Comparison of ENCODE assay signal across 10 cellular contexts in the genomic region with DNA sequence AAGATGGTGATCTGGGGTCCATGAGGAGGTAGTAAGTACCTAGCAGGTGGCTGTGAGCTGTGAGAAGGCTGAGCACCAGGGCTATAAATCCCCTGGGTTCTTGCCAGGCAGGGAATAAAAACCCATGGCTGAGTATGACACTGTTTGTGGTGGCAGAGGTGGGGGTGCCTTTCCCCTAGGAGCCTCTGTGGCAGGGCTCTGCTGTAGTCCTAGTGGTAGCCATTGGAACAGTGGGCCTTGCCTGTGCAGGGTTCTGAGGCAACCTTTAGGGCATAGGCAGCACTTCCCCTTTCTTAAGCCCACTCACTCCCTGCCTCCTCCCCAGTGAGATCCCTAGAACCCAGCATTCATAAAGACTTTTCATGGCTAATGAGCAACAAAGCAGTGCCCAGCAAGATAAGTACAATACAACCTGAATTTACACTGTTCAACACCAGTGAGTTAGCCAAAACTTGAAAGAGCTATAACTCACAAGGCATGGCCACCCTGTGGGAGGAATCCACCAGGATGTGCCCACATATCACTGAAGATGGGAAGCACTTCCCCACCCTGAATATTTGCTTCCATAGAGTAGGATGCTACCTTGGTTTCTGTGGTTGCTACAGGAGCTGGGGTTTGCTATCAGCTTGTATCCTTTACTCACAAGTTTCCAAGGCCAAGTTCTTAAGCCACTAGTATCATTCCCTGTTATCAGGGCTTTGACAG.
DNase-seq lines count a peak whose midpoint lies in the region; ATAC-seq and TF ChIP-seq lines count a peak whose summit lies in the region.
"Had no signal": no experiment of that assay in that cellular context is flagged by ENCODE, and none has a peak within 500 bp of the region (broad histone marks: within the 10 kb centered on the region; RNA-seq: fewer than 3 reads in every experiment).

No MANE protein-coding gene starts in this region.

- no peaks in the 10 kb centered on the region for H3K79me1 ChIP-seq in IMR-90 (ENCODE audit: low read depth in 1 of 2, low read length in 2 of 2)

- H2BK5ac ChIP-seq in IMR-90 (ENCODE audit: low read depth, low read length, poor library complexity, severe bottlenecking) = no peak overlapping the region

- H3K4me3 ChIP-seq in IMR-90 (ENCODE audit: insufficient read depth, low read depth, low read length) (no peak overlapping the region), HAP-1 (no peak overlapping the region)

- peak overlapping the region; percentile 4 for H3K4ac ChIP-seq in IMR-90 (ENCODE audit: low read depth, low read length)

- H3K18ac ChIP-seq in IMR-90 (ENCODE audit: low read depth, low read length) = peak overlapping the region; percentile 29; the same call in 1 of the 2 replicates

- no peak for TF ChIP-seq POLR2A in IMR-90 (IDR thresholded peaks at IDR 0.05; ENCODE audit: low read depth, low read length)

- H3K4me2 ChIP-seq in IMR-90 (ENCODE audit: low read depth, low read length) = no peak overlapping the region

- no peak overlapping the region for H3K56ac ChIP-seq in IMR-90 (ENCODE audit: extremely low read depth, insufficient read depth, low read length)

- no peak overlapping the region for H3K9ac ChIP-seq in IMR-90 (ENCODE audit: low read depth, low read length)

- no peaks in the 10 kb centered on the region for H4K20me1 ChIP-seq in IMR-90 (ENCODE audit: insufficient read depth, low read length)

- H4K5ac ChIP-seq in IMR-90 (ENCODE audit: low read depth, low read length) = peak overlapping the region; percentile 49; the same call in 1 of the 2 replicates

- CTCF ChIA-PET in GM10248 (lab: Yijun Ruan, JAX) (interaction anchor here (1.2 to 1.9 kb wide), 3 partner anchors 10 to 126 kb away, joined by 3 to 7 read pairs (median 4); no protein-coding TSS in a partner anchor), IMR-90 (lab: Yijun Ruan, JAX) (interaction anchor here (0.9 to 1.4 kb wide), 2 partner anchors 10 to 15 kb away, joined by 3 read pairs; no protein-coding TSS in a partner anchor)

- H3K27ac ChIP-seq in IMR-90 (ENCODE audit: insufficient read depth, low read length) (no peak overlapping the region), epithelial cell of prostate (peak overlapping the region; percentile 47)

- H3K4me1 ChIP-seq in IMR-90 (ENCODE audit: control insufficient read depth, insufficient read depth, low read length) (peaks cover 13% of the 10 kb centered on the region; the same call in 1 of the 2 replicates), HAP-1 (peaks cover 21% of the 10 kb centered on the region)

- intact Hi-C loops in IMR-90 (cut with micrococcal nuclease) = no loop called here

- H4K8ac ChIP-seq in IMR-90 (ENCODE audit: low read depth in 2 of 2, low read length in 2 of 2) = peak overlapping the region in 1 of 2 experiments; percentile 40; a peak in 2 of 4 replicates

- 0 out of 2 replicates have a peak, but pooled peaks cover under 1% of the 10 kb centered on the region for H3K9me1 ChIP-seq in IMR-90 (ENCODE audit: insufficient read depth, low read length)

- H3K23ac ChIP-seq in IMR-90 (ENCODE audit: low read depth, low read length) = 0 out of 2 replicates have a peak overlapping the region, but pooled peaks have one; percentile 48

- no TSS peak for BruUV-seq in IMR-90 (replicated peaks; lab: Mats Ljungman, UMichigan)

- H2BK15ac ChIP-seq in IMR-90 (ENCODE audit: low read depth, low read length) = peak overlapping the region; percentile 55; the same call in 1 of the 3 replicates

- TF ChIP-seq CTCF in GM10248 (IDR thresholded peaks at IDR 0.05; ENCODE audit: control extremely low read depth, extremely low read depth, low read depth, missing control alignments) = no peak
- no peak for TF ChIP-seq CTCF in IMR-90 (conservative IDR thresholded peaks at IDR 0.05; ENCODE audit: low read depth, low read length)

- H3K14ac ChIP-seq in IMR-90 (replicated peaks; ENCODE audit: low read depth, low read length) = peak overlapping the region; percentile 53

- H3K36me3 ChIP-seq in IMR-90 (ENCODE audit: control insufficient read depth, insufficient read depth, low read length) = no peaks in the 10 kb centered on the region
- no peaks in the 10 kb centered on the region for H3K36me3 ChIP-seq in HAP-1 (replicated peaks)

- peak overlapping the region; percentile 61 for H2BK20ac ChIP-seq in IMR-90 (ENCODE audit: low read depth, low read length)

- POLR2A ChIA-PET in GM10248 (lab: Yijun Ruan, JAX) (no interaction called here), IMR-90 (lab: Charles Lee; ENCODE audit: unreplicated experiment) (interaction anchor here (0.6 kb wide), 1 partner anchor 588 kb away, joined by 3 read pairs; no protein-coding TSS in a partner anchor)

- in situ Hi-C loops in IMR-90 (cut with MboI; ENCODE audit: low sequenced_read_pairs) = no loop called here
- in situ Hi-C loops in HAP-1 (cut with MboI; ENCODE audit: low sequenced_read_pairs) = no loop called here

- 0 out of 2 replicates have a peak overlapping the region, but pooled peaks have one; percentile 37 for H4K91ac ChIP-seq in IMR-90 (ENCODE audit: insufficient read depth, low read depth, low read length)

- no peak overlapping the region for H2AK9ac ChIP-seq in IMR-90 (replicated peaks; ENCODE audit: low read depth, low read length, poor library complexity)

- dilution Hi-C loops in IMR-90 (cut with HindIII; ENCODE audit: low sequenced_read_pairs, unreplicated experiment) = no loop called here

- H3K27me3 ChIP-seq in IMR-90 (ENCODE audit: control insufficient read depth, insufficient read depth, low read length) (no peaks in the 10 kb centered on the region), HAP-1 (ENCODE audit: low read depth) (no peaks in the 10 kb centered on the region)

- no peak for TF ChIP-seq RAD21 in IMR-90 (IDR thresholded peaks at IDR 0.05; ENCODE audit: low read length)

- peak overlapping the region; percentile 62 for H2AK5ac ChIP-seq in IMR-90 (ENCODE audit: low read depth, low read length)

- peak overlapping the region; percentile 27 for H2AFZ ChIP-seq in IMR-90 (replicated peaks; ENCODE audit: low read length, poor library complexity)

- ATAC-seq in GM21515 (IDR thresholded peaks at IDR 0.05; ENCODE audit: unreplicated experiment) = peak; percentile 42
- ATAC-seq in IMR-90 (ENCODE audit: low read depth) = no peak

- peak overlapping the region; percentile 75; the same call in 1 of the 2 replicates for H2BK120ac ChIP-seq in IMR-90 (ENCODE audit: low read depth, low read length)

- H3K9me3 ChIP-seq in IMR-90 (ENCODE audit: control insufficient read depth, insufficient read depth, low read length) = no peaks in the 10 kb centered on the region
- H3K9me3 ChIP-seq in HAP-1 = no peaks in the 10 kb centered on the region

- DNase-seq in GM10248 (ENCODE audit: extremely low spot score) (peak; percentile 11), IMR-90 (no peak), epithelial cell of prostate (ENCODE audit: low read depth, low spot score) (no peak), HAP-1 (ENCODE audit: low spot score in 2 of 2) (no peak), NAMALWA (ENCODE audit: low spot score) (no peak), KG1 (lab: John Stamatoyannopoulos, UW) (no peak)
- DNase-seq in activated CD4-positive, alpha-beta T cell treated with anti-CD3 and anti-CD28 coated beads, Interleukin-2, amount 50 U/mL, for 1 hour = no peak
- DNase-seq: left cardiac atrium, NCI-H526 had no signal

TF ChIP-seq in IMR-90, 13 proteins besides CTCF, POLR2A, EP300 and RAD21:
- no peak for TF ChIP-seq MXI1 (IDR thresholded peaks at IDR 0.05; ENCODE audit: borderline replicate concordance, low read depth, low read length)
- no peak for TF ChIP-seq NFE2L2 (IDR thresholded peaks at IDR 0.05; ENCODE audit: low read depth, low read length)
- no peak for TF ChIP-seq CEBPB (IDR thresholded peaks at IDR 0.05; ENCODE audit: low read depth, low read length)
- TF ChIP-seq RCOR1 (IDR thresholded peaks at IDR 0.05; ENCODE audit: insufficient replicate concordance, low read length) = no peak
- TF ChIP-seq, protein P1, sequence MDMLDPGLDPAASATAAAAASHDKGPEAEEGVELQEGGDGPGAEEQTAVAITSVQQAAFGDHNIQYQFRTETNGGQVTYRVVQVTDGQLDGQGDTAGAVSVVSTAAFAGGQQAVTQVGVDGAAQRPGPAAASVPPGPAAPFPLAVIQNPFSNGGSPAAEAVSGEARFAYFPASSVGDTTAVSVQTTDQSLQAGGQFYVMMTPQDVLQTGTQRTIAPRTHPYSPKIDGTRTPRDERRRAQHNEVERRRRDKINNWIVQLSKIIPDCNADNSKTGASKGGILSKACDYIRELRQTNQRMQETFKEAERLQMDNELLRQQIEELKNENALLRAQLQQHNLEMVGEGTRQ (IDR thresholded peaks at IDR 0.05; ENCODE audit: low read depth, low read length) = no peak
- no peak for TF ChIP-seq RFX5 (IDR thresholded peaks at IDR 0.05; ENCODE audit: low read depth, low read length)
- TF ChIP-seq, protein P2, sequence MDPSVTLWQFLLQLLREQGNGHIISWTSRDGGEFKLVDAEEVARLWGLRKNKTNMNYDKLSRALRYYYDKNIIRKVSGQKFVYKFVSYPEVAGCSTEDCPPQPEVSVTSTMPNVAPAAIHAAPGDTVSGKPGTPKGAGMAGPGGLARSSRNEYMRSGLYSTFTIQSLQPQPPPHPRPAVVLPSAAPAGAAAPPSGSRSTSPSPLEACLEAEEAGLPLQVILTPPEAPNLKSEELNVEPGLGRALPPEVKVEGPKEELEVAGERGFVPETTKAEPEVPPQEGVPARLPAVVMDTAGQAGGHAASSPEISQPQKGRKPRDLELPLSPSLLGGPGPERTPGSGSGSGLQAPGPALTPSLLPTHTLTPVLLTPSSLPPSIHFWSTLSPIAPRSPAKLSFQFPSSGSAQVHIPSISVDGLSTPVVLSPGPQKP (IDR thresholded peaks at IDR 0.05; ENCODE audit: borderline replicate concordance, low read depth, low read length) = no peak
- no peak for TF ChIP-seq MAFK (IDR thresholded peaks at IDR 0.05; ENCODE audit: low read depth, low read length)
- no peak for TF ChIP-seq SMC3 (IDR thresholded peaks at IDR 0.05; ENCODE audit: low read depth, low read length)
- TF ChIP-seq MAZ (IDR thresholded peaks at IDR 0.05; ENCODE audit: borderline replicate concordance, low read depth, low read length) = no peak
- TF ChIP-seq FOS (IDR thresholded peaks at IDR 0.05; ENCODE audit: low read depth, low read length) = no peak
- TF ChIP-seq CHD1 (IDR thresholded peaks at IDR 0.05; ENCODE audit: low read depth, low read length) = no peak
- TF ChIP-seq BHLHE40 (IDR thresholded peaks at IDR 0.05; ENCODE audit: low read depth, low read length) = no peak
